ENCODE assay signal across 8 cellular contexts in the genomic region with DNA sequence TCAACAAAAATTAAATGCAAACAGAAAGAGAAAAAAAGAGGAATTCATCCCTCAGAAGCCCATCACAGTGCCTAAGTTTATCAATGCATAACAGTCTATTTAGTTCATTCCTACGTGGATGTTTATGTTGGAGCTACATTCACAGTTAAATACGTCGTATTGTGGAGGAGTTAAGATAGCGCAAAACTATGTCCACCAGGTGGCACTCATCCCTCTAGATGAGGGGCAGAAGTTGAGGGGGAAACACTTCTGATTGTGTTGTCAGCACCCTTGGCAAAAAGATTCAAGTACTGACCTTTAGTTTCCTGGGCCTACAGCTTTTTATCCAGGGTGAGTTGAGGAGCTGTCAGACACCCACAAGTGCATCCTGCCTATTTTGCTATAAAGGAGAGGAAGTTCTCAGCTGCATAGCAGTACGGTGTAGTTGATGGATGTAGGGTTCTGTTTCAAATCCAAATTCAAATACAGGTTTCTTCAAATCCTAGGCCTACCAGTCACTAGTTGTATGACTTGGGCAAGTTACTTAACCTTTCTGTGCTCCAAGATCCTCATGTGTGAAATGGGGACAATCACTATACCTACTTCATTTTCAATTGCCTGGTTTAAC. TPM values are rescaled to one million over a fixed set of nuclear protein-coding genes. Genes with fewer than 3 reads are reported as not detected.
A peak's percentile ranks its signal among the peaks of the same experiment; 100 is the strongest.
DNase-seq lines count a peak whose midpoint lies in the region; ATAC-seq and TF ChIP-seq lines count a peak whose summit lies in the region.

No MANE protein-coding gene starts in this region.

- no peak overlapping the region for H3K4me3 ChIP-seq in CD4-positive, CD25-positive, alpha-beta regulatory T cell (ENCODE audit: low read depth, low read length)
- H3K4me3 ChIP-seq in KMS-11 (IDR thresholded peaks at IDR 0.05; ENCODE audit: insufficient read depth, low read depth, low read length): no peak overlapping the region
- H3K4me3 ChIP-seq in SJSA1: no peak overlapping the region
- no peak overlapping the region for H3K4me3 ChIP-seq in left lung

- H3K9me3 Mint-ChIP-seq in CD4-positive, CD25-positive, alpha-beta regulatory T cell: peaks cover 0 to 6% (median 3%) of the 10 kb centered on the region in 7 donors
- peaks cover 9 to 12% of the 10 kb centered on the region in 2 donors for H3K9me3 Mint-ChIP-seq in stimulated activated naive B cell treated with anti-CD40 and anti-IgM and Interleukin-4, amounts not matched to agents 10 μg/mL and 1 μg/mL and 100 μg/mL, for 72 hours

- no peaks in the 10 kb centered on the region for H3K36me3 Mint-ChIP-seq in CD4-positive, CD25-positive, alpha-beta regulatory T cell
- H3K36me3 Mint-ChIP-seq in stimulated activated naive B cell treated with anti-CD40 and anti-IgM and Interleukin-4, amounts not matched to agents 10 μg/mL and 1 μg/mL and 100 μg/mL, for 72 hours: peaks cover 2 to 13% of the 10 kb centered on the region in 2 donors

- no peaks in the 10 kb centered on the region for H3K79me2 ChIP-seq in KMS-11 (ENCODE audit: insufficient read depth, low read depth)

- H3K9ac ChIP-seq in KMS-11: no peak overlapping the region

- TF ChIP-seq CTCF in KMS-11 (conservative IDR thresholded peaks at IDR 0.05; ENCODE audit: low read depth, low read length) (peak; percentile 66), left lung (IDR thresholded peaks at IDR 0.05) (peak; percentile 54 to 64)

- H3K36me3 ChIP-seq in CD4-positive, CD25-positive, alpha-beta regulatory T cell (ENCODE audit: control insufficient read depth, insufficient read depth, low read length): no peaks in the 10 kb centered on the region
- H3K36me3 ChIP-seq in KMS-11 (ENCODE audit: insufficient read depth): no peaks in the 10 kb centered on the region
- H3K36me3 ChIP-seq in SJSA1: no peaks in the 10 kb centered on the region
- no peaks in the 10 kb centered on the region for H3K36me3 ChIP-seq in left lung

- no peak overlapping the region for H3K4me2 ChIP-seq in KMS-11

- H3K27me3 Mint-ChIP-seq in CD4-positive, CD25-positive, alpha-beta regulatory T cell: peaks cover 20% of the 10 kb centered on the region
- H3K27me3 Mint-ChIP-seq in stimulated activated naive B cell treated with anti-CD40 and anti-IgM and Interleukin-4, amounts not matched to agents 10 μg/mL and 1 μg/mL and 100 μg/mL, for 72 hours: peaks cover 0 to 6% of the 10 kb centered on the region in 2 donors

- intact Hi-C loops in left lung (cut with DNase I): loop anchor here in 1 of 2 donors (5.0 kb wide), 1 partner anchor 284 kb away; no protein-coding TSS in a partner anchor

- H3K27me3 ChIP-seq in CD4-positive, CD25-positive, alpha-beta regulatory T cell (ENCODE audit: control insufficient read depth, insufficient read depth, low read length): peaks cover 7% of the 10 kb centered on the region
- H3K27me3 ChIP-seq in KMS-11 (ENCODE audit: insufficient read depth, low read depth) (no peaks in the 10 kb centered on the region), SJSA1 (replicated peaks) (no peaks in the 10 kb centered on the region), left lung (no peaks in the 10 kb centered on the region)

- H2AFZ ChIP-seq in KMS-11 (ENCODE audit: low read depth): no peak overlapping the region

- no peak overlapping the region for H3K27ac ChIP-seq in CD4-positive, CD25-positive, alpha-beta regulatory T cell (ENCODE audit: insufficient read depth, low read length, poor library complexity, severe bottlenecking)
- no peak overlapping the region for H3K27ac ChIP-seq in KMS-11
- peak overlapping the region; percentile 46 for H3K27ac ChIP-seq in SJSA1
- peak overlapping the region in 1 of 2 donors; percentile 50 for H3K27ac ChIP-seq in left lung

- no peaks in the 10 kb centered on the region for H3K4me1 ChIP-seq in CD4-positive, CD25-positive, alpha-beta regulatory T cell (ENCODE audit: control insufficient read depth, insufficient read depth, low read length, poor library complexity, severe bottlenecking)
- H3K4me1 ChIP-seq in KMS-11 (ENCODE audit: low read depth, poor library complexity, severe bottlenecking) (peaks cover 13% of the 10 kb centered on the region), SJSA1 (replicated peaks) (peaks cover 31% of the 10 kb centered on the region), left lung (peaks cover 13 to 26% of the 10 kb centered on the region in 2 donors)

- peak in 2 of 3 donors; percentile 8 to 53 for DNase-seq in CD4-positive, CD25-positive, alpha-beta regulatory T cell
- DNase-seq in GM19238 (ENCODE audit: insufficient read length, low spot score) (peak; percentile 10), SJSA1 (ENCODE audit: low read depth in 1 of 2, low spot score in 2 of 2) (peak; percentile 79 to 85), cerebellar cortex (ENCODE audit: low spot score) (peak; percentile 26), left lung (peak in 1 of 2 donors; percentile 41), DMS153 treated with DMSO at 0.1 percent for 48 hours (lab: John Stamatoyannopoulos, UW; ENCODE audit: unreplicated experiment) (no peak)
- DNase-seq in stimulated activated naive B cell treated with anti-CD40 and anti-IgM and Interleukin-4, amounts not matched to agents 10 μg/mL and 1 μg/mL and 100 μg/mL, for 72 hours: no peak

- no peak overlapping the region for H3K27ac Mint-ChIP-seq in CD4-positive, CD25-positive, alpha-beta regulatory T cell
- H3K27ac Mint-ChIP-seq in stimulated activated naive B cell treated with anti-CD40 and anti-IgM and Interleukin-4, amounts not matched to agents 10 μg/mL and 1 μg/mL and 100 μg/mL, for 72 hours: no peak overlapping the region

- no peaks in the 10 kb centered on the region for H4K20me1 ChIP-seq in KMS-11 (ENCODE audit: insufficient read depth)

- no peak for ATAC-seq in CD4-positive, CD25-positive, alpha-beta regulatory T cell (ENCODE audit: low read depth in 2 of 2)
- ATAC-seq in left lung: peak; percentile 59
- ATAC-seq in stimulated activated naive B cell treated with anti-CD40 and anti-IgM and Interleukin-4, amounts not matched to agents 10 μg/mL and 1 μg/mL and 100 μg/mL, for 72 hours (replicated peaks): peak; percentile 53 to 54

- no peaks in the 10 kb centered on the region for H3K4me1 Mint-ChIP-seq in CD4-positive, CD25-positive, alpha-beta regulatory T cell
- peaks cover 22 to 40% of the 10 kb centered on the region in 2 donors for H3K4me1 Mint-ChIP-seq in stimulated activated naive B cell treated with anti-CD40 and anti-IgM and Interleukin-4, amounts not matched to agents 10 μg/mL and 1 μg/mL and 100 μg/mL, for 72 hours

- H3K4me3 Mint-ChIP-seq in CD4-positive, CD25-positive, alpha-beta regulatory T cell: no peak overlapping the region
- H3K4me3 Mint-ChIP-seq in stimulated activated naive B cell treated with anti-CD40 and anti-IgM and Interleukin-4, amounts not matched to agents 10 μg/mL and 1 μg/mL and 100 μg/mL, for 72 hours: no peak overlapping the region

- H3K9me3 ChIP-seq in CD4-positive, CD25-positive, alpha-beta regulatory T cell (ENCODE audit: control insufficient read depth in 2 of 2, low read length in 2 of 2): no peaks in the 10 kb centered on the region
- no peaks in the 10 kb centered on the region for H3K9me3 ChIP-seq in SJSA1 (replicated peaks)
- H3K9me3 ChIP-seq in left lung: no peaks in the 10 kb centered on the region

RNA-seq across cellular contexts. Expression of a gene that starts 26.8 kb away (rescaled TPM):
- total RNA-seq in CD4-positive, CD25-positive, alpha-beta regulatory T cell: not detected
- polyA plus RNA-seq in CD4-positive, CD25-positive, alpha-beta regulatory T cell: not detected
- total RNA-seq in SJSA1 (2014; rRNA removed; shearing (Covaris generic)): 87.6 and 106 TPM in 2 replicates
- total RNA-seq in left lung: 100 to 1,000 TPM; 136 to 305 TPM

Comparison
In these comparisons a context has a peak if more than half of its experiments do, and no peak if none do; other contexts are left out.
1. ATAC-seq: peak in left lung (single experiment) and stimulated activated naive B cell treated with anti-CD40 and anti-IgM and Interleukin-4, amounts not matched to agents 10 μg/mL and 1 μg/mL and 100 μg/mL, for 72 hours (2 of 2); none in CD4-positive, CD25-positive, alpha-beta regulatory T cell (0 of 2).
2. DNase-seq: peak in CD4-positive, CD25-positive, alpha-beta regulatory T cell (2 of 3), GM19238 (single experiment), SJSA1 (2 of 2) and cerebellar cortex (single experiment); none in stimulated activated naive B cell treated with anti-CD40 and anti-IgM and Interleukin-4, amounts not matched to agents 10 μg/mL and 1 μg/mL and 100 μg/mL, for 72 hours (single experiment) and DMS153 treated with DMSO at 0.1 percent for 48 hours (single experiment).
3. RNA of a gene that starts 26.8 kb away (total RNA-seq): 136 to 305 TPM in left lung and 87.6 to 106 TPM in SJSA1; not detected in CD4-positive, CD25-positive, alpha-beta regulatory T cell (single experiment); every median in the first group is over 10 times any median in the second.